ENCODE assay signal across 1 cellular context in the genomic region with DNA sequence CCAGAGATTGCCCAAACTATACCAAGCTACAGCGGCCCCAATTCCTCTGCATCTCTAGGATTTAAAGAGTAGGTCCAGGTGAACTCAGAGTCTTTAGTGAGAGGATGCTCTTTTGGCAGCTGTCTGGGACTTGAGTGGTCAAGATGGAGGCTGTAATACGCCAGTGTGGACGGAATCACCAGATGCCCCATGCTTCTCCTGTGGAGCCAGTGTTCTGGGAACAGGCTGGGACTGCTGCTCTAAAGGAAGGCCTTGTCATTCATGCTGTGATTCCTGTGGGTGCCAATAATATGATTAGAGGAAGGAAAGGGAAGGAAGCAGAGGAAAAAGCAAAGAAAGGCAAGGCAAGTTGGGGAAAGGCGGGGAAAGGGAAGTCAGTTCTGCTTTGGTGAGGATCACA.
TF ChIP-seq lines count a peak whose summit lies in the region.

No MANE protein-coding gene starts in this region.

TF ChIP-seq in GM23338, 12 proteins besides CTCF, POLR2A, EP300 and RAD21 (continued from another document):
- TF ChIP-seq, protein P1, sequence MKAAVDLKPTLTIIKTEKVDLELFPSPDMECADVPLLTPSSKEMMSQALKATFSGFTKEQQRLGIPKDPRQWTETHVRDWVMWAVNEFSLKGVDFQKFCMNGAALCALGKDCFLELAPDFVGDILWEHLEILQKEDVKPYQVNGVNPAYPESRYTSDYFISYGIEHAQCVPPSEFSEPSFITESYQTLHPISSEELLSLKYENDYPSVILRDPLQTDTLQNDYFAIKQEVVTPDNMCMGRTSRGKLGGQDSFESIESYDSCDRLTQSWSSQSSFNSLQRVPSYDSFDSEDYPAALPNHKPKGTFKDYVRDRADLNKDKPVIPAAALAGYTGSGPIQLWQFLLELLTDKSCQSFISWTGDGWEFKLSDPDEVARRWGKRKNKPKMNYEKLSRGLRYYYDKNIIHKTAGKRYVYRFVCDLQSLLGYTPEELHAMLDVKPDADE (IDR thresholded peaks at IDR 0.05), result no peak
- TF ChIP-seq POLR2AphosphoS5 (IDR thresholded peaks at IDR 0.05; ENCODE audit: low read depth) (no peak), JUNB (IDR thresholded peaks at IDR 0.05; ENCODE audit: unreplicated experiment) (no peak), NANOG (IDR thresholded peaks at IDR 0.05; ENCODE audit: borderline replicate concordance) (no peak), ZNF114 (CRISPR knock-in tag; IDR thresholded peaks at IDR 0.05) (no peak), REST (IDR thresholded peaks at IDR 0.05; ENCODE audit: unreplicated experiment) (no peak), EZH2 (IDR thresholded peaks at IDR 0.05; ENCODE audit: low read depth, unreplicated experiment) (no peak), EZH2phosphoT487 (IDR thresholded peaks at IDR 0.05; ENCODE audit: unreplicated experiment) (no peak), ZNF331 (CRISPR knock-in tag; IDR thresholded peaks at IDR 0.05; ENCODE audit: low read depth) (no peak)
